8 cellular contexts compared by ENCODE assay signal in the genomic region with DNA sequence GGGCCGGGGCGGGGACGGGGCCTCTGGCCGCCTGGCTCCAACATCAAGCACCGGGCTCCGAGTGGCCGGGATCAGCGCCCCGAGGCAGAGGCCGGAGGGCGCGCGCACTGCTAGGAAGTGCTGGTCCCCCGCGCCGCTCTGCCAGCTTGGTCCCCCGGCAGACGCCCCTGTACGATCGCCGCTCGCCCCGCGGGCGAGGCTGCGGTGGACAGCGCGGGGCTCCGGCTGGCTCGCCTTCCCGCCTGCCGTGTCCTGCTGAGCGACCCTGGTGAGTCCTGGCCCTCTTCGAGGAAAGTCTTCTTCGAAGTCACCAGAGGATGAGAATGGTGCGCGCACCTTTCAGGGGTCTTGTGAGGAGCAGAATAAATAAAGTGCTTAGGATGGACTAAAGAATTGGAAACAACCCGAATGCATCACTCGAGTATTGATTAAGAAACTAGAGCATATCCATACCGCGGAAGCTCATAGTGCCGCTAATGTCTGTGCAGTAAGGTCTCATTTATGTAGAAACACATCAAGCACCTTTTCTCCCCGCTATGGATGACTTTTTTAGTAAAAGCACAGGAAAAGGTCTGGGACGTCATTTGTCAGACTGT. TPM values are rescaled to one million over a fixed set of nuclear protein-coding genes. Genes with fewer than 3 reads are reported as not detected.
DNase-seq lines count a peak whose midpoint lies in the region; ATAC-seq and TF ChIP-seq lines count a peak whose summit lies in the region.

No MANE protein-coding gene starts in this region.

- CTCF ChIA-PET in naive thymus-derived CD4-positive, alpha-beta T cell (lab: Charles Lee): interaction anchor here (0.5 to 11.8 kb wide), 17 partner anchors 9 to 326 kb away, joined by 3 to 244 read pairs (median 4); a partner anchor contains a TSS

- H3K4me3 Mint-ChIP-seq in naive thymus-derived CD4-positive, alpha-beta T cell: peak overlapping the region; percentile 93 to 99 (median 95)

- H3K36me3 Mint-ChIP-seq in naive thymus-derived CD4-positive, alpha-beta T cell: peaks cover 0 to 12% (median 3%) of the 10 kb centered on the region in 5 donors

- H3K4me1 Mint-ChIP-seq in naive thymus-derived CD4-positive, alpha-beta T cell: peaks cover 11 to 42% (median 33%) of the 10 kb centered on the region in 7 donors

- in situ Hi-C loops in KBM-7 (cut with MboI; ENCODE audit: low pct_unique_long_range_greater_than_20kb, low sequenced_read_pairs): no loop called here

- H3K9me3 ChIP-seq in naive thymus-derived CD4-positive, alpha-beta T cell (ENCODE audit: control insufficient read depth in 2 of 3, low read length in 3 of 3): no peaks in the 10 kb centered on the region

- peaks cover 6 to 9% of the 10 kb centered on the region in 2 donors for H3K4me1 ChIP-seq in naive thymus-derived CD4-positive, alpha-beta T cell (ENCODE audit: control insufficient read depth in 2 of 2, insufficient read depth in 2 of 2, low read length in 2 of 2)

- peak overlapping the region; percentile 93 for H3K27ac ChIP-seq in naive thymus-derived CD4-positive, alpha-beta T cell (ENCODE audit: low read depth, low read length)

- H3K4me3 ChIP-seq in choroid plexus epithelial cell (ENCODE audit: low read depth, low read length): peak overlapping the region; percentile 80
- H3K4me3 ChIP-seq in naive thymus-derived CD4-positive, alpha-beta T cell (ENCODE audit: low read length): peak overlapping the region; percentile 90

- no peaks in the 10 kb centered on the region for H3K9me3 Mint-ChIP-seq in naive thymus-derived CD4-positive, alpha-beta T cell

- DNase-seq in KBM-7 (peak; percentile 57), choroid plexus epithelial cell (ENCODE audit: low read depth) (peak; percentile 28), HK-2 (ENCODE audit: unreplicated experiment) (no peak), EL (no peak), NCI-H524 treated with DMSO at 0.1 percent for 48 hours (lab: John Stamatoyannopoulos, UW) (no peak), sciatic nerve (ENCODE audit: low spot score) (no peak)
- DNase-seq in naive thymus-derived CD4-positive, alpha-beta T cell: no peak

- no peaks in the 10 kb centered on the region for H3K27me3 Mint-ChIP-seq in naive thymus-derived CD4-positive, alpha-beta T cell

- H3K36me3 ChIP-seq in naive thymus-derived CD4-positive, alpha-beta T cell (ENCODE audit: control insufficient read depth in 2 of 3, insufficient read depth in 3 of 3, low read length in 3 of 3): peaks cover 0 to 31% (median 0%) of the 10 kb centered on the region in 3 experiments

- no peaks in the 10 kb centered on the region for H3K27me3 ChIP-seq in naive thymus-derived CD4-positive, alpha-beta T cell (ENCODE audit: control insufficient read depth in 2 of 2, insufficient read depth in 2 of 2, low read length in 2 of 2)

- ATAC-seq in GM18873 (IDR thresholded peaks at IDR 0.05; ENCODE audit: low FRiP score, unreplicated experiment) (peak; percentile 25), sciatic nerve (no peak)
- ATAC-seq in naive thymus-derived CD4-positive, alpha-beta T cell: no peak

- intact Hi-C loops in naive thymus-derived CD4-positive, alpha-beta T cell (cut with micrococcal nuclease): loop anchor here (1.0 to 10.0 kb wide), 5 partner anchors 24 to 708 kb away; a partner anchor contains a TSS
- intact Hi-C loops in sciatic nerve (cut with DNase I): no loop called here

- POLR2A ChIA-PET in naive thymus-derived CD4-positive, alpha-beta T cell (lab: Charles Lee): interaction anchor here (0.5 to 11.8 kb wide), 40 partner anchors 10 to 792 kb away, joined by 3 to 95 read pairs (median 4); a partner anchor contains a TSS

- no peak for TF ChIP-seq CTCF in choroid plexus epithelial cell (conservative IDR thresholded peaks at IDR 0.05; ENCODE audit: low read depth, low read length)

- H3K27ac Mint-ChIP-seq in naive thymus-derived CD4-positive, alpha-beta T cell: peak overlapping the region; percentile 79 to 97 (median 94)

RNA-seq across cellular contexts. Expression of a gene that starts 0.4 kb away (rescaled TPM):
- 10 to 100 TPM in 3 of 5 experiments, 1 to 10 TPM in 2; 3.8 to 14.0 (median 11.8) TPM for total RNA-seq in naive thymus-derived CD4-positive, alpha-beta T cell
- polyA plus RNA-seq in naive thymus-derived CD4-positive, alpha-beta T cell: 1 to 10 TPM; 1.7 to 3.4 TPM
- total RNA-seq in sciatic nerve: 9.0 TPM

RNA-seq across cellular contexts. Expression of a gene that starts 22.8 kb away (rescaled TPM):
- total RNA-seq in naive thymus-derived CD4-positive, alpha-beta T cell: under 1 TPM in 1 of 5 experiments, not detected in 4; 0.29 TPM
- under 1 TPM in 1 of 2 donors, not detected in 1; 0.09 TPM for polyA plus RNA-seq in naive thymus-derived CD4-positive, alpha-beta T cell
- 12.3 TPM for total RNA-seq in sciatic nerve

RNA-seq across cellular contexts. Expression of a gene that starts 36.1 kb away (rescaled TPM):
- total RNA-seq in naive thymus-derived CD4-positive, alpha-beta T cell: under 1 TPM in 3 of 5 experiments, not detected in 2; 0.22 to 0.61 (median 0.29) TPM
- under 1 TPM in 1 of 2 donors, not detected in 1; 0.35 TPM for polyA plus RNA-seq in naive thymus-derived CD4-positive, alpha-beta T cell
- not detected for total RNA-seq in sciatic nerve

RNA-seq across cellular contexts. Expression of a gene that starts 52.8 kb away (rescaled TPM):
- total RNA-seq in naive thymus-derived CD4-positive, alpha-beta T cell: under 1 TPM in 2 of 5 experiments, not detected in 3; 0.38 to 0.41 TPM
- polyA plus RNA-seq in naive thymus-derived CD4-positive, alpha-beta T cell: under 1 TPM in 1 of 2 donors, not detected in 1; 0.35 TPM
- not detected for total RNA-seq in sciatic nerve

Comparison
In these comparisons a context has a peak if more than half of its experiments do, and no peak if none do; other contexts are left out.
1. DNase-seq: peak in KBM-7 (single experiment) and choroid plexus epithelial cell (single experiment); none in naive thymus-derived CD4-positive, alpha-beta T cell (0 of 9), HK-2 (single experiment), EL (single experiment), NCI-H524 treated with DMSO at 0.1 percent for 48 hours (single experiment) and sciatic nerve (single experiment).
2. RNA of a gene that starts 22.8 kb away (total RNA-seq): 12.3 TPM in sciatic nerve (single experiment); 0.29 TPM in naive thymus-derived CD4-positive, alpha-beta T cell; every median in the first group is over 10 times any median in the second.